ENCODE assay signal across 9 cellular contexts in the genomic region with DNA sequence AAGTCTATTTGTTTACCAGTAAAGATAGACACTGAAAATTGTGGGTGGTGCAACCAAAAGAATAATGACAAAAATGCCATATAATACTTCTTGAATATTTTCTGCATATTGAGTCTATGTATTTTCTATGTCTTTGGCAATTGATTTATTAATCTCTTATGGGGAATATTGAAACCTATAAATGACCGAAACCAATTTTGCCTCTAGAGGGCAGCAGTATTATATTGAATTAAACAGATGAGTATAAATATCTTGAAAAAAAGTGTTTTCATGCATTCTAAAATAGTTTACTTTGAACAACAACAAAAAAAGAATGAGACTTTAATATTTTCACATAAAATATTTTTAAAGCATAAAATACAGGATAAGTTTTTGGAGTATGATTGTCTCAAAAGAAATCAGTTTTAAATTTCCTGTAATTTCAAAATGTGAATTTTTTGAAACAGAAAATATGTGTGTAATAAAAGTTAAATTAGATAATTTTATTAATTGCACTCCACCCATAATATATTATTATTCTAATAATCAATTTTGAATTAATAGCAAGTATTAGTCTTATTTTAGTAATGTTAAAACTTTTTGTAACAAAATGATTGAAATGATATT. TPM values are rescaled to one million over a fixed set of nuclear protein-coding genes. Genes with fewer than 3 reads are reported as not detected.
DNase-seq lines count a peak whose midpoint lies in the region; ATAC-seq, FAIRE-seq and TF ChIP-seq lines count a peak whose summit lies in the region.
"Had no signal": no experiment of that assay in that cellular context is flagged by ENCODE, and none has a peak within 500 bp of the region (broad histone marks: within the 10 kb centered on the region; RNA-seq: fewer than 3 reads in every experiment).

No MANE protein-coding gene starts in this region.

- DNase-seq in ELR (ENCODE audit: low read depth) (peak; percentile 63), MM.1S (no peak), pancreas (no peak), T-helper 1 cell (no peak), NCI-H524 treated with DMSO at 0.1 percent for 48 hours (lab: John Stamatoyannopoulos, UW) (no peak)
- DNase-seq in activated naive CD8-positive, alpha-beta T cell treated with anti-CD3 and anti-CD28 coated beads, Interleukin-2, amount 50 U/mL, for 24 hours: no peak
- DNase-seq: effector memory CD4-positive, alpha-beta T cell had no signal

- no peaks in the 10 kb centered on the region for H3K36me3 ChIP-seq in MM.1S (replicated peaks; ENCODE audit: insufficient read depth, low read length)
- H3K36me3 ChIP-seq in pancreas: no peaks in the 10 kb centered on the region

- H3K9me2 ChIP-seq in MM.1S (replicated peaks; ENCODE audit: insufficient read depth, low read length): no peaks in the 10 kb centered on the region

- H3K9me3 ChIP-seq in MM.1S (replicated peaks; ENCODE audit: insufficient read depth, low read length) (no peaks in the 10 kb centered on the region), pancreas (no peaks in the 10 kb centered on the region)

- no peak for ATAC-seq in pancreas
- no peak for ATAC-seq in activated naive CD8-positive, alpha-beta T cell treated with anti-CD3 and anti-CD28 coated beads, Interleukin-2, amount 50 U/mL, for 24 hours

- no peaks in the 10 kb centered on the region for H3K4me1 Mint-ChIP-seq in activated naive CD8-positive, alpha-beta T cell treated with anti-CD3 and anti-CD28 coated beads, Interleukin-2, amount 50 U/mL, for 24 hours

- H3K27ac Mint-ChIP-seq in activated naive CD8-positive, alpha-beta T cell treated with anti-CD3 and anti-CD28 coated beads, Interleukin-2, amount 50 U/mL, for 24 hours: no peak overlapping the region

- H3K9ac ChIP-seq in MM.1S (ENCODE audit: low read length): no peak overlapping the region

- H3K4me1 ChIP-seq in MM.1S (ENCODE audit: low read length) (no peaks in the 10 kb centered on the region), pancreas (peaks cover 0 to 11% (median 6%) of the 10 kb centered on the region in 3 donors)

- no peaks in the 10 kb centered on the region for H3F3A ChIP-seq in MM.1S (ENCODE audit: insufficient read depth, low read length)

- H3K4me3 Mint-ChIP-seq in activated naive CD8-positive, alpha-beta T cell treated with anti-CD3 and anti-CD28 coated beads, Interleukin-2, amount 50 U/mL, for 24 hours: no peak overlapping the region

- no peaks in the 10 kb centered on the region for H3K79me2 ChIP-seq in MM.1S (ENCODE audit: low read length)

- peaks cover 2% of the 10 kb centered on the region for H3K27me3 Mint-ChIP-seq in activated naive CD8-positive, alpha-beta T cell treated with anti-CD3 and anti-CD28 coated beads, Interleukin-2, amount 50 U/mL, for 24 hours

- peaks cover 5% of the 10 kb centered on the region for H3K9me3 Mint-ChIP-seq in activated naive CD8-positive, alpha-beta T cell treated with anti-CD3 and anti-CD28 coated beads, Interleukin-2, amount 50 U/mL, for 24 hours

- intact Hi-C loops in pancreas (cut with DNase I): loop anchor here in 1 of 3 donors (5.0 kb wide), 1 partner anchor 344 kb away; no protein-coding TSS in a partner anchor

- WGBS in pancreas, 2 donors: 7 to 16% methylated on average over 1 of the region's 1 CpG

- FAIRE-seq in colon (lab: Jason Lieb, UNC) (peak; percentile 69), pancreas (lab: Jason Lieb, UNC) (peak; percentile 84)
- FAIRE-seq: GM19239 had no signal

- H3K27me3 ChIP-seq in MM.1S (replicated peaks; ENCODE audit: insufficient read depth, low read length) (no peaks in the 10 kb centered on the region), pancreas (no peaks in the 10 kb centered on the region)

- TF ChIP-seq CTCF in MM.1S (IDR thresholded peaks at IDR 0.05; ENCODE audit: low read length) (peak; percentile 63), pancreas (IDR thresholded peaks at IDR 0.05) (peak in 2 of 4 donors; percentile 28 to 34)

- no peak overlapping the region for H3K4me2 ChIP-seq in MM.1S (ENCODE audit: low read depth, low read length)

- no peaks in the 10 kb centered on the region for H3K36me3 Mint-ChIP-seq in activated naive CD8-positive, alpha-beta T cell treated with anti-CD3 and anti-CD28 coated beads, Interleukin-2, amount 50 U/mL, for 24 hours (ENCODE audit: low read depth)

- H3K27ac ChIP-seq in MM.1S (ENCODE audit: low read length): no peak overlapping the region
- no peak overlapping the region for H3K27ac ChIP-seq in pancreas

- no peaks in the 10 kb centered on the region for H4K20me1 ChIP-seq in MM.1S (ENCODE audit: insufficient read depth, low read length)

- no peak overlapping the region for H2AFZ ChIP-seq in MM.1S (ENCODE audit: low read length)

- H3K4me3 ChIP-seq in MM.1S (ENCODE audit: low read length) (no peak overlapping the region), pancreas (no peak overlapping the region)

RNA-seq across cellular contexts. Expression of gene CALCRL, which starts 49.9 kb away (rescaled TPM):
- 10 to 100 TPM in 1 of 6 donors, 1 to 10 TPM in 5; 2.5 to 12.2 (median 4.6) TPM for total RNA-seq in pancreas
- 1 to 10 TPM; 1.8 to 3.3 TPM for polyA plus RNA-seq in pancreas

RNA-seq across cellular contexts. Expression of gene TFPI, which starts 56.3 kb away (rescaled TPM):
- 10 to 100 TPM in 5 of 6 donors, 1 to 10 TPM in 1; 7.9 to 25.8 (median 21.6) TPM for total RNA-seq in pancreas
- polyA plus RNA-seq in pancreas: 10 to 100 TPM; 11.9 to 15.4 TPM
